20 cellular contexts compared by ENCODE assay signal in the genomic region with DNA sequence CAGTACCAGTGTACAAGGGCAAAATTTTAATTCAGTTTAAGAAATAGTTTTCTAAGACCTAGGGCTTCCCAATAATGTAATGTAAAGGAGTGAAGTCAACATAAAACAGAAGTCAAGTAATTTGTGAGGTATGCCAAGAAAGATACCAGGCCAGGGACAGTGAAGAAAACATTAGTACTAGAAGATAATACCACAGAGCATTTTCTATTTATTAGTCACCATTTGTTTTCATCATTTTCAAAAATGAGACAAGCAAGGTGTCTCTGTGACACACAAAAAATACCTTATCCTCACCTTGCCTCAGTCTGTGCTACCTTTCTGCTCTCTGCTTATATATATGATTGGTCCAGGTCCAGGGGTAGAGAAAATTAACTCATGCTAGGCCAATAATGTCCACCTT. TPM values are rescaled to one million over a fixed set of nuclear protein-coding genes. Genes with fewer than 3 reads are reported as not detected.
A peak's percentile ranks its signal among the peaks of the same experiment; 100 is the strongest.
DNase-seq lines count a peak whose midpoint lies in the region; ATAC-seq and TF ChIP-seq lines count a peak whose summit lies in the region.
"Had no signal": no experiment of that assay in that cellular context is flagged by ENCODE, and none has a peak within 500 bp of the region (broad histone marks: within the 10 kb centered on the region; RNA-seq: fewer than 3 reads in every experiment).

No MANE protein-coding gene starts in this region.

- no peaks in the 10 kb centered on the region for H3K9me3 ChIP-seq in osteoblast (ENCODE audit: low read depth, low read length)
- H3K9me3 ChIP-seq: SJSA1 had no signal

- H4K20me1 ChIP-seq in osteoblast (ENCODE audit: insufficient read depth, low read length): peaks cover 85% of the 10 kb centered on the region

- no peak for ATAC-seq in HG03521 (IDR thresholded peaks at IDR 0.05; ENCODE audit: unreplicated experiment)
- no peak for ATAC-seq in HG03342 (IDR thresholded peaks at IDR 0.05; ENCODE audit: unreplicated experiment)
- ATAC-seq in HG02759 (IDR thresholded peaks at IDR 0.05; ENCODE audit: unreplicated experiment): no peak
- ATAC-seq: GM12878, Right ventricle myocardium inferior had no signal

- peaks cover 98% of the 10 kb centered on the region for H3K79me2 ChIP-seq in osteoblast (ENCODE audit: insufficient read depth, low read length)

- H3K4me2 ChIP-seq in osteoblast (ENCODE audit: insufficient read depth, low read length): peak overlapping the region; percentile 8
- H3K4me2 ChIP-seq: KMS-11 had no signal

- no peak overlapping the region for H3K4me3 ChIP-seq in osteoblast (ENCODE audit: insufficient read depth, low read length)
- H3K4me3 ChIP-seq: GM12878, SJSA1 had no signal

- peaks cover 53% of the 10 kb centered on the region for H3K4me1 ChIP-seq in osteoblast (ENCODE audit: insufficient read depth, low read length)

- no peak for TF ChIP-seq CTCF in osteoblast (IDR thresholded peaks at IDR 0.05; ENCODE audit: extremely low read depth, low read depth, low read length)

- no peaks in the 10 kb centered on the region for H3K27me3 ChIP-seq in osteoblast (ENCODE audit: insufficient read depth, low read length)
- H3K27me3 ChIP-seq: SJSA1 had no signal

- H3K36me3 ChIP-seq in osteoblast (ENCODE audit: insufficient read depth, low read length): peaks cover 3% of the 10 kb centered on the region
- H3K36me3 ChIP-seq: SJSA1 had no signal

- no peak overlapping the region for H2AFZ ChIP-seq in osteoblast (ENCODE audit: low read length)

- peak overlapping the region; percentile 26 for H3K27ac ChIP-seq in osteoblast (ENCODE audit: low read depth, low read length)
- H3K27ac ChIP-seq: KMS-11, SJSA1 had no signal

- DNase-seq in EL (peak; percentile 33), M059J (ENCODE audit: low read depth) (peak; percentile 32), amniotic epithelial cell (ENCODE audit: low read depth) (peak; percentile 53), osteoblast (ENCODE audit: insufficient read length, low spot score, missing footprints) (no peak)
- DNase-seq: DMS53, MV-4-11, NCI-H1105 treated with DMSO at 0.1 percent for 48 hours, NCI-H1694, NCI-H2081, NCI-H2171, NCI-H524 treated with DMSO at 0.1 percent for 48 hours had no signal

RNA-seq across cellular contexts. Expression of a gene that starts 46.8 kb away (rescaled TPM):
- 54.5 and 80.4 TPM in 2 replicates for total RNA-seq in M059J (2014; rRNA removed; shearing (Covaris generic))
- 55.4 and 56.9 TPM in 2 replicates for total RNA-seq in osteoblast
- total RNA-seq: B cell, GM12878, OCI-LY7 had no signal
